Comparison of ENCODE assay signal across 8 cellular contexts in genomic region chrX:73562986-73563739, GRCh38. TPM values are rescaled to one million over a fixed set of nuclear protein-coding genes. Genes with fewer than 3 reads are reported as not detected.
DNase-seq lines count a peak whose midpoint lies in the region; ATAC-seq and FAIRE-seq lines count a peak whose summit lies in the region.

Gene CHIC1 (plus strand): TSS chrX:73563197. CDS start chrX:73563285, 88 bp downstream.

- no peaks in the 10 kb centered on the region for H3K9me3 ChIP-seq in right cardiac atrium (ENCODE audit: control insufficient read depth, low read length)

- intact Hi-C loops in right cardiac atrium (cut with DNase I): no loop called here

- H3K9me3 Mint-ChIP-seq in T-cell: no peaks in the 10 kb centered on the region

- H3K4me1 ChIP-seq in right cardiac atrium (ENCODE audit: control insufficient read depth, insufficient read depth, low read length): no peaks in the 10 kb centered on the region

- H3K36me3 Mint-ChIP-seq in T-cell: no peaks in the 10 kb centered on the region

- H3K36me3 ChIP-seq in H7 (replicated peaks; ENCODE audit: control insufficient read depth, insufficient read depth, low read length): no peaks in the 10 kb centered on the region

- no peaks in the 10 kb centered on the region for H3K27me3 Mint-ChIP-seq in T-cell

- CTCF ChIA-PET in T-cell (lab: Charles Lee): no interaction called here

- H3K27ac ChIP-seq in angular gyrus (ENCODE audit: low read depth, low read length) (peak within 1 kb of the TSS; percentile 90), right cardiac atrium (ENCODE audit: low read length) (peak within 1 kb of the TSS; percentile 85)

- peaks cover 0 to 33% (median 25%) of the 10 kb centered on the region in 3 donors for H3K4me1 Mint-ChIP-seq in T-cell

- H3K4me3 Mint-ChIP-seq in T-cell: peak within 1 kb of the TSS; percentile 85 to 95 (median 92)

- POLR2A ChIA-PET in T-cell (lab: Charles Lee): no interaction called here

- no peak for FAIRE-seq in urothelium cell line (lab: Jason Lieb, UNC)

- H3K27me3 ChIP-seq in H7 (ENCODE audit: control insufficient read depth, insufficient read depth, low read length) (no peaks in the 10 kb centered on the region), right cardiac atrium (ENCODE audit: control insufficient read depth, insufficient read depth) (no peaks in the 10 kb centered on the region)

- peak; percentile 69 for DNase-seq in EL
- DNase-seq in H7: peak; percentile 84
- DNase-seq in NCI-H1092 (lab: John Stamatoyannopoulos, UW): peak; percentile 65
- DNase-seq in T-cell: peak; percentile 40 to 78 (median 67)
- DNase-seq in right cardiac atrium: peak; percentile 63 to 83 (median 82)
- DNase-seq in putamen (ENCODE audit: low spot score): peak; percentile 63
- peak; percentile 76 for DNase-seq in urothelium cell line (ENCODE audit: low spot score)

- ATAC-seq in T-cell (replicated peaks in 1 of 4) (peak; percentile 72 to 83 (median 80)), right cardiac atrium (peak; percentile 90 to 92)

- peak within 1 kb of the TSS; percentile 98 to 99 for H3K27ac Mint-ChIP-seq in T-cell

- H3K4me3 ChIP-seq in H7 (ENCODE audit: insufficient read depth, low read depth, low read length): peak within 1 kb of the TSS; percentile 58
- H3K4me3 ChIP-seq in right cardiac atrium (ENCODE audit: low read length): peak within 1 kb of the TSS; percentile 62

- under 1% methylated on average over 51 of the region's 51 CpGs for WGBS in right cardiac atrium

RNA-seq across cellular contexts. Expression of gene CHIC1, which starts in this region (rescaled TPM):
- total RNA-seq in H7 (2014; rRNA removed; shearing (Covaris generic)): 9.6 and 9.9 TPM in 2 replicates
- total RNA-seq in T-cell: 10 to 100 TPM in 4 of 5 donors, 1 to 10 TPM in 1; 9.7 to 14.9 (median 12.7) TPM
- 10 to 100 TPM; 12.0 to 14.0 (median 13.3) TPM for total RNA-seq in right cardiac atrium
- 4.8 TPM for polyA plus RNA-seq in right cardiac atrium

Comparison
In these comparisons a context has a peak if more than half of its experiments do, and no peak if none do; other contexts are left out.
1. Peak in every context shown above with its lines: DNase-seq, ATAC-seq, H3K4me3 ChIP-seq and H3K27ac ChIP-seq.